26 cellular contexts compared by ENCODE assay signal in genomic region chrX:130718137-130718536, GRCh38.
"Had no signal": no experiment of that assay in that cellular context is flagged by ENCODE, and none has a peak within 500 bp of the region (broad histone marks: within the 10 kb centered on the region; RNA-seq: fewer than 3 reads in every experiment).

No MANE protein-coding gene starts in this region.

- H3K27ac ChIP-seq: brain microvascular endothelial cell, colonic mucosa had no signal

- DNase-seq: activated CD4-positive, alpha-beta memory T cell treated with anti-CD3 and anti-CD28 coated beads for 36 hours; activated CD4-positive, alpha-beta T cell treated with anti-CD3 and anti-CD28 coated beads, Interleukin-2, amount 10 ng/mL, durations not matched to agents 7 days and 5 days; activated CD4-positive, CD25-positive, alpha-beta regulatory T cell; activated CD8-positive, alpha-beta memory T cell treated with anti-CD3 and anti-CD28 coated beads for 24 hours; activated gamma-delta T cell; activated naive CD4-positive, alpha-beta T cell treated with anti-CD3 and anti-CD28 coated beads for 36 hours; activated T-cell treated with anti-CD3 and anti-CD28 coated beads for 4 hours; activated T-cell treated with anti-CD3 and anti-CD28 coated beads, Interleukin-2, amount 50 U/mL, for 48 hours; amygdala; brain microvascular endothelial cell; caudate nucleus; colonic mucosa; Kasumi-1; KBM-7; NCI-H1105 treated with DMSO at 0.1 percent for 48 hours; NCI-H1436 treated with DMSO at 0.1 percent for 48 hours; NCI-H187 treated with DMSO at 0.1 percent for 48 hours; NCI-H2081 treated with DMSO at 0.1 percent for 48 hours; NCI-H2171 treated with DMSO at 0.1 percent for 48 hours; NCI-H226; NK-92 treated with Interleukin-12 subunit alpha and Interleukin-12 subunit beta, amount 100 ng/mL, for 24 hours; OCI-M1; SHP77 treated with DMSO at 0.1 percent for 48 hours had no signal

- H3K27me3 ChIP-seq: brain microvascular endothelial cell, colonic mucosa had no signal

- H3K36me3 ChIP-seq: brain microvascular endothelial cell, colonic mucosa had no signal

- H3K4me1 Mint-ChIP-seq: activated T-helper 17 cell treated with anti-CD3 and anti-CD28 coated beads, Interleukin-2, amount 50 U/mL, for 72 hours had no signal

- H3K9me3 ChIP-seq: colonic mucosa had no signal

- H3K27ac Mint-ChIP-seq: activated CD4-positive, alpha-beta memory T cell treated with anti-CD3 and anti-CD28 coated beads for 36 hours; activated CD4-positive, alpha-beta T cell treated with anti-CD3 and anti-CD28 coated beads, Interleukin-2, amount 10 ng/mL, durations not matched to agents 7 days and 5 days; activated naive CD4-positive, alpha-beta T cell treated with anti-CD3 and anti-CD28 coated beads for 36 hours; activated naive CD8-positive, alpha-beta T cell; activated T-helper 17 cell treated with anti-CD3 and anti-CD28 coated beads, Interleukin-2, amount 50 U/mL, for 72 hours; T-helper 1 cell treated with Interleukin-12 subunit alpha and Interleukin-12 subunit beta and Interleukin-4 antibody, amounts not matched to agents 30 μg/mL and 1 μg/mL, for 36 hours had no signal

- H3K4me3 ChIP-seq: colonic mucosa had no signal

- H3K36me3 Mint-ChIP-seq: activated CD4-positive, alpha-beta memory T cell treated with anti-CD3 and anti-CD28 coated beads for 36 hours had no signal

- ATAC-seq: activated T-helper 17 cell treated with anti-CD3 and anti-CD28 coated beads, Interleukin-2, amount 50 U/mL, for 72 hours had no signal

- H3K4me3 Mint-ChIP-seq: activated CD4-positive, alpha-beta memory T cell treated with anti-CD3 and anti-CD28 coated beads for 36 hours; activated CD4-positive, alpha-beta T cell treated with anti-CD3 and anti-CD28 coated beads, Interleukin-2, amount 10 ng/mL, durations not matched to agents 7 days and 5 days; activated naive CD4-positive, alpha-beta T cell treated with anti-CD3 and anti-CD28 coated beads for 36 hours; activated naive CD8-positive, alpha-beta T cell; activated T-helper 17 cell treated with anti-CD3 and anti-CD28 coated beads, Interleukin-2, amount 50 U/mL, for 72 hours; T-helper 1 cell treated with Interleukin-12 subunit alpha and Interleukin-12 subunit beta and Interleukin-4 antibody, amounts not matched to agents 30 μg/mL and 1 μg/mL, for 36 hours had no signal

- H3K9me3 Mint-ChIP-seq: activated CD4-positive, alpha-beta memory T cell treated with anti-CD3 and anti-CD28 coated beads for 36 hours; activated CD4-positive, alpha-beta T cell treated with anti-CD3 and anti-CD28 coated beads, Interleukin-2, amount 10 ng/mL, durations not matched to agents 7 days and 5 days; activated naive CD4-positive, alpha-beta T cell treated with anti-CD3 and anti-CD28 coated beads for 36 hours; activated T-helper 17 cell treated with anti-CD3 and anti-CD28 coated beads, Interleukin-2, amount 50 U/mL, for 72 hours; T-helper 1 cell treated with Interleukin-12 subunit alpha and Interleukin-12 subunit beta and Interleukin-4 antibody, amounts not matched to agents 30 μg/mL and 1 μg/mL, for 36 hours had no signal

- H3K27me3 Mint-ChIP-seq: activated CD4-positive, alpha-beta memory T cell treated with anti-CD3 and anti-CD28 coated beads for 36 hours; activated CD4-positive, alpha-beta T cell treated with anti-CD3 and anti-CD28 coated beads, Interleukin-2, amount 10 ng/mL, durations not matched to agents 7 days and 5 days; activated naive CD8-positive, alpha-beta T cell; activated T-helper 17 cell treated with anti-CD3 and anti-CD28 coated beads, Interleukin-2, amount 50 U/mL, for 72 hours had no signal

- H3K4me1 ChIP-seq: colonic mucosa had no signal
